Comparison of ENCODE assay signal across 10 cellular contexts in genomic region chr12:131101703-131102492, GRCh38.
DNase-seq lines count a peak whose midpoint lies in the region; ATAC-seq and TF ChIP-seq lines count a peak whose summit lies in the region.
"Had no signal": no experiment of that assay in that cellular context is flagged by ENCODE, and none has a peak within 500 bp of the region (broad histone marks: within the 10 kb centered on the region; RNA-seq: fewer than 3 reads in every experiment).

No MANE protein-coding gene starts in this region.

- H3K27ac Mint-ChIP-seq in CD14-positive monocyte: peak overlapping the region in 5 of 7 donors; percentile 11 to 64 (median 45)

- CTCF ChIA-PET in OCI-LY7 (lab: Charles Lee; ENCODE audit: unreplicated experiment): no interaction called here

- no peaks in the 10 kb centered on the region for H3K36me3 ChIP-seq in OCI-LY7 (ENCODE audit: insufficient read depth, low read length)

- peaks cover 34% of the 10 kb centered on the region for H3K4me1 Mint-ChIP-seq in CD14-positive monocyte

- H3K4me3 Mint-ChIP-seq in CD14-positive monocyte: peak overlapping the region in 1 of 2 donors; percentile 28

- no peak for TF ChIP-seq POLR2A in lower leg skin (IDR thresholded peaks at IDR 0.05)

- H3K4me2 ChIP-seq in OCI-LY7 (ENCODE audit: low read length): peak overlapping the region; percentile 47

- no peak overlapping the region for H2AFZ ChIP-seq in OCI-LY7 (ENCODE audit: low read length)

- H4K20me1 ChIP-seq in OCI-LY7 (ENCODE audit: insufficient read depth, low read length): no peaks in the 10 kb centered on the region

- TF ChIP-seq CTCF in CD14-positive monocyte (IDR thresholded peaks at IDR 0.05): no peak
- no peak for TF ChIP-seq CTCF in OCI-LY7 (conservative IDR thresholded peaks at IDR 0.05; ENCODE audit: low read length)
- no peak for TF ChIP-seq CTCF in lower leg skin (IDR thresholded peaks at IDR 0.05)

- WGBS in lower leg skin, 2 donors: 68 to 75% methylated on average over 13 of the region's 13 CpGs

- no peak overlapping the region for H3K4me3 ChIP-seq in OCI-LY7 (ENCODE audit: low read depth, low read length, poor library complexity, severe bottlenecking)
- no peak overlapping the region for H3K4me3 ChIP-seq in lower leg skin (ENCODE audit: low read depth, poor library complexity, severe bottlenecking)

- H3K79me2 ChIP-seq in OCI-LY7 (ENCODE audit: insufficient read depth, low read depth, low read length): no peaks in the 10 kb centered on the region

- peak; percentile 59 for ATAC-seq in GM19328 (IDR thresholded peaks at IDR 0.05; ENCODE audit: unreplicated experiment)
- ATAC-seq in HG02981 (IDR thresholded peaks at IDR 0.05; ENCODE audit: unreplicated experiment): peak; percentile 75

- intact Hi-C loops in CD14-positive monocyte (cut with micrococcal nuclease) (loop anchor here in 1 of 2 donors (10.0 kb wide), 2 partner anchors 353 to 733 kb away; no protein-coding TSS in a partner anchor), OCI-LY7 (cut with micrococcal nuclease; ENCODE audit: unreplicated experiment) (loop anchor here (10.0 kb wide), 1 partner anchor 187 kb away; no protein-coding TSS in a partner anchor), lower leg skin (cut with DNase I; ENCODE audit: low total_unique reads) (no loop called here)

- H3K27ac ChIP-seq in OCI-LY7 (ENCODE audit: low read depth, low read length, poor library complexity, severe bottlenecking): no peak overlapping the region

- peaks cover 0 to 4% (median 0%) of the 10 kb centered on the region in 7 donors for H3K9me3 Mint-ChIP-seq in CD14-positive monocyte

- H3K9me3 ChIP-seq in OCI-LY7 (ENCODE audit: low read length): no peaks in the 10 kb centered on the region

- no peaks in the 10 kb centered on the region for H3K9me2 ChIP-seq in OCI-LY7 (ENCODE audit: insufficient read depth, low read length)

- peaks cover 8 to 14% of the 10 kb centered on the region in 2 donors for H3K36me3 Mint-ChIP-seq in CD14-positive monocyte

- H3K4me1 ChIP-seq in OCI-LY7 (ENCODE audit: insufficient read depth, low read length, poor library complexity, severe bottlenecking): peaks cover 10% of the 10 kb centered on the region

- POLR2A ChIA-PET in OCI-LY7 (lab: Charles Lee): interaction anchor here (0.7 kb wide), 1 partner anchor 83 kb away, joined by 3 read pairs; no protein-coding TSS in a partner anchor

- peaks cover 7 to 11% (median 7%) of the 10 kb centered on the region in 3 donors for H3K27me3 Mint-ChIP-seq in CD14-positive monocyte (ENCODE audit: low read depth in 3 of 3)

- BruUV-seq in OCI-LY7 (replicated peaks; lab: Mats Ljungman, UMichigan): no TSS peak

- peak; percentile 29 for DNase-seq in CD14-positive monocyte (ENCODE audit: low spot score)
- peak; percentile 43 for DNase-seq in OCI-LY7 (ENCODE audit: low spot score)
- DNase-seq in lower leg skin (ENCODE audit: low spot score in 2 of 2): no peak
- no peak for DNase-seq in NCI-H526 (lab: John Stamatoyannopoulos, UW)
- DNase-seq in hypothalamus (lab: John Stamatoyannopoulos, UW): no peak
- no peak for DNase-seq in NCI-H146 treated with DMSO at 0.1 percent for 48 hours (lab: John Stamatoyannopoulos, UW; ENCODE audit: unreplicated experiment)
- DNase-seq: erythroblast, NCI-H1930 had no signal

Comparison
In these comparisons a context has a peak if more than half of its experiments do, and no peak if none do; other contexts are left out.
1. DNase-seq: peak in CD14-positive monocyte (single experiment) and OCI-LY7 (single experiment); none in lower leg skin (0 of 2), NCI-H526 (0 of 2), hypothalamus (0 of 51) and NCI-H146 treated with DMSO at 0.1 percent for 48 hours (single experiment).